32 cellular contexts compared by ENCODE assay signal in the genomic region with DNA sequence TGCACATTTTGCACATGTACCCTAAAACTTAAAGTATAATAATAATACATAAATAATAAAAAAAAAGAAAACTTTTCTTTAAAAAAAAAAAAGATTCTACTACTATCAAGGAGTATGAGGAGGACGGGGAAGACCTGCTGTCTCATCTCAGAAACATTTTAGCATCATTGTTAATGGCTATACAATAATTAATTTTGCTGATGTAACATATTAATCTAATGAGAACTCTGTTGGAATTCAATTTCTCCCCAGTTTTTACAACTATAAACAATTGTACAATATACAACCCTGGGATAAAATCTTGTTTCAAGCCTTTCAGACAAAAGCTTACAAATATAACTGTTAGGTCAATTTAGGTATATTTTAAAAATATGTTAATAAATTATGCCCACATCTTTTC.
DNase-seq lines count a peak whose midpoint lies in the region; ATAC-seq, FAIRE-seq and TF ChIP-seq lines count a peak whose summit lies in the region.
"Had no signal": no experiment of that assay in that cellular context is flagged by ENCODE, and none has a peak within 500 bp of the region (broad histone marks: within the 10 kb centered on the region; RNA-seq: fewer than 3 reads in every experiment).

No MANE protein-coding gene starts in this region.

- ATAC-seq in HepG2 (no peak), right lobe of liver (no peak), A549 (no peak), K562 (no peak)
- ATAC-seq: CD8-positive, alpha-beta T cell had no signal

- intact Hi-C loops in HepG2 (cut with micrococcal nuclease; ENCODE audit: unreplicated experiment) (no loop called here), right lobe of liver (cut with DNase I) (no loop called here), K562 (cut with micrococcal nuclease) (no loop called here)

- no peaks in the 10 kb centered on the region; a peak in 1 of 5 replicates for H3K27me3 ChIP-seq in HepG2 (ENCODE audit: control insufficient read depth in 1 of 2, insufficient read depth in 2 of 2, low read length in 2 of 2)
- H3K27me3 ChIP-seq in right lobe of liver = no peaks in the 10 kb centered on the region
- H3K27me3 ChIP-seq in K562 (ENCODE audit: control insufficient read depth in 2 of 2, insufficient read depth in 2 of 2, low read length in 2 of 2) = no peaks in the 10 kb centered on the region
- H3K27me3 ChIP-seq: BE2C; BLaER1; BLaER1 treated with 17β-estradiol and CSF1 and Interleukin-3, amounts not matched to agents 10 nM and 100 nM had no signal

- 0% methylated on average over 1 of the region's 1 CpG for WGBS in HepG2 (ENCODE audit: low lambda C conversion rate)
- WGBS in right lobe of liver (ENCODE audit: insufficient coverage, low coverage, low lambda C conversion rate, missing lambda C conversion rate) = 73% methylated on average over 1 of the region's 1 CpG
- 0% methylated on average over 1 of the region's 1 CpG for WGBS in A549 (ENCODE audit: missing lambda C conversion rate)
- 11% methylated on average over 1 of the region's 1 CpG for WGBS in K562 (ENCODE audit: insufficient coverage, low coverage, missing lambda C conversion rate)

- DNase-seq in HepG2 (ENCODE audit: low spot score) (no peak), right lobe of liver (no peak), A549 (ENCODE audit: low read depth in 1 of 2, low spot score in 1 of 2) (no peak), K562 (ENCODE audit: extremely low read depth in 1 of 4, low spot score in 3 of 4) (no peak), Kasumi-1 (lab: John Stamatoyannopoulos, UW) (no peak)
- DNase-seq in stimulated activated CD4-positive, alpha-beta T cell treated with anti-CD3 and anti-CD28 coated beads, Interleukin-2, amount 100 ng/mL, for 48 hours = no peak
- DNase-seq: 8988T; ACHN; AML-193; BE2C; C1 segment of cervical spinal cord; Caco-2; Calu3; CD4-positive, alpha-beta memory T cell; CD4-positive, alpha-beta T cell; CD4-positive, CD25-positive, alpha-beta regulatory T cell; CD8-positive, alpha-beta memory T cell; CD8-positive, alpha-beta T cell; COR-L47; DMS 273 treated with DMSO at 0.1 percent for 48 hours; DMS153; DMS53; DMS79; DMS79 treated with DMSO at 0.1 percent for 48 hours; DND-41; EL had no signal

- in situ Hi-C loops in HepG2 (cut with HindIII; ENCODE audit: extremely low pct_ligation_motif_present, low pct_unique_long_range_greater_than_20kb) (no loop called here), K562 (cut with MboI) (no loop called here)

- POLR2A ChIA-PET in HepG2 (lab: Yijun Ruan, JAX) = no interaction called here
- POLR2A ChIA-PET in A549 (lab: Yijun Ruan, JAX) = no interaction called here
- POLR2A ChIA-PET in K562 (lab: Yijun Ruan, JAX) = no interaction called here

- H3K9ac ChIP-seq in HepG2 (ENCODE audit: insufficient read depth, low read depth, low read length) = no peak overlapping the region
- no peak overlapping the region for H3K9ac ChIP-seq in K562 (ENCODE audit: insufficient read depth in 1 of 2, low read depth in 2 of 2, low read length in 2 of 2)
- H3K9ac ChIP-seq: BLaER1; BLaER1 treated with 17β-estradiol and CSF1 and Interleukin-3, amounts not matched to agents 10 nM and 100 nM had no signal

- CTCF ChIA-PET in HepG2 (lab: Yijun Ruan, JAX; ENCODE audit: low intra/inter-chr PET ratio, low total read pairs) (no interaction called here), A549 (lab: Yijun Ruan, JAX) (no interaction called here), K562 (lab: Yijun Ruan, JAX; ENCODE audit: low intra/inter-chr PET ratio) (no interaction called here)

- no peak for TF ChIP-seq CTCF in HepG2 (CRISPR knock-in tag; IDR thresholded peaks at IDR 0.05)
- TF ChIP-seq CTCF in right lobe of liver (IDR thresholded peaks at IDR 0.05) = no peak
- no peak for TF ChIP-seq CTCF in A549 (IDR thresholded peaks at IDR 0.05)
- TF ChIP-seq CTCF in K562 (IDR thresholded peaks at IDR 0.05 in 2 of 3, conservative IDR thresholded peaks at IDR 0.05 in 1 of 3; ENCODE audit: insufficient read depth in 2 of 3, low read depth in 1 of 3, low read length in 3 of 3) = no peak

- H3K4me2 ChIP-seq in HepG2 (ENCODE audit: low read depth, low read length) (no peak overlapping the region), A549 (no peak overlapping the region), K562 (ENCODE audit: insufficient read depth, low read length) (no peak overlapping the region)
- H3K4me2 ChIP-seq: BLaER1; BLaER1 treated with 17β-estradiol and CSF1 and Interleukin-3, amounts not matched to agents 10 nM and 100 nM had no signal

- H3K9me3 ChIP-seq in HepG2 (ENCODE audit: low read length) = no peaks in the 10 kb centered on the region
- H3K9me3 ChIP-seq in right lobe of liver = no peaks in the 10 kb centered on the region
- no peaks in the 10 kb centered on the region for H3K9me3 ChIP-seq in A549
- no peaks in the 10 kb centered on the region for H3K9me3 ChIP-seq in K562 (replicated peaks; ENCODE audit: control insufficient read depth, insufficient read depth, low read depth, low read length)
- H3K9me3 ChIP-seq: BE2C; BLaER1; BLaER1 treated with 17β-estradiol and CSF1 and Interleukin-3, amounts not matched to agents 10 nM and 100 nM; Caco-2 had no signal

- no peak overlapping the region for H3K4me3 ChIP-seq in HepG2 (replicated peaks in 1 of 3; ENCODE audit: insufficient read depth in 1 of 3, low read depth in 2 of 3, low read length in 3 of 3)
- no peak overlapping the region for H3K4me3 ChIP-seq in right lobe of liver
- no peak overlapping the region for H3K4me3 ChIP-seq in A549
- H3K4me3 ChIP-seq in K562 = no peak overlapping the region
- H3K4me3 ChIP-seq: BLaER1; BLaER1 treated with 17β-estradiol and CSF1 and Interleukin-3, amounts not matched to agents 10 nM and 100 nM had no signal

- TF ChIP-seq POLR2A in HepG2 (IDR thresholded peaks at IDR 0.05; ENCODE audit: insufficient read depth in 1 of 2, low read depth in 2 of 2, low read length in 2 of 2) (no peak), right lobe of liver (IDR thresholded peaks at IDR 0.05) (no peak), A549 (IDR thresholded peaks at IDR 0.05; ENCODE audit: low read length) (no peak), K562 (conservative IDR thresholded peaks at IDR 0.05) (no peak)

- H2AFZ ChIP-seq in HepG2 (ENCODE audit: low read length) (no peak overlapping the region), K562 (ENCODE audit: low read depth, low read length) (no peak overlapping the region)

- TF ChIP-seq RAD21 in HepG2 (CRISPR knock-in tag; IDR thresholded peaks at IDR 0.05) = no peak
- TF ChIP-seq RAD21 in A549 (conservative IDR thresholded peaks at IDR 0.05 in 1 of 2, IDR thresholded peaks at IDR 0.05 in 1 of 2) = no peak
- TF ChIP-seq RAD21 in K562 (CRISPR knock-in tag; conservative IDR thresholded peaks at IDR 0.05 in 1 of 2, IDR thresholded peaks at IDR 0.05 in 1 of 2) = no peak

- H3K36me3 ChIP-seq in HepG2 (replicated peaks in 1 of 2; ENCODE audit: control insufficient read depth in 1 of 2, insufficient read depth in 2 of 2, low read length in 2 of 2) (no peaks in the 10 kb centered on the region), right lobe of liver (no peaks in the 10 kb centered on the region), K562 (ENCODE audit: control insufficient read depth, insufficient read depth, low read length) (no peaks in the 10 kb centered on the region)
- H3K36me3 ChIP-seq: BE2C; BLaER1; BLaER1 treated with 17β-estradiol and CSF1 and Interleukin-3, amounts not matched to agents 10 nM and 100 nM had no signal

- H4K20me1 ChIP-seq in HepG2 (ENCODE audit: insufficient read depth, low read length) (no peaks in the 10 kb centered on the region), K562 (replicated peaks; ENCODE audit: control insufficient read depth, insufficient read depth, low read length) (no peaks in the 10 kb centered on the region)
- H4K20me1 ChIP-seq: BLaER1; BLaER1 treated with 17β-estradiol and CSF1 and Interleukin-3, amounts not matched to agents 10 nM and 100 nM had no signal

- BruUV-seq in HepG2 (replicated peaks; lab: Mats Ljungman, UMichigan) (no TSS peak), K562 (replicated peaks; lab: Mats Ljungman, UMichigan) (no TSS peak)

- no peak for TF ChIP-seq EP300 in HepG2 (IDR thresholded peaks at IDR 0.05; ENCODE audit: low read depth in 2 of 2, low read length in 2 of 2)
- TF ChIP-seq EP300 in HepG2 (CRISPR knock-in tag; IDR thresholded peaks at IDR 0.05; ENCODE audit: borderline replicate concordance) = no peak
- no peak for TF ChIP-seq EP300 in A549 (IDR thresholded peaks at IDR 0.05)
- TF ChIP-seq EP300 in K562 (IDR thresholded peaks at IDR 0.05; ENCODE audit: low read length) = no peak

- H3K27ac ChIP-seq in HepG2 (ENCODE audit: extremely low read length, insufficient read depth, low read length) = no peak overlapping the region
- no peak overlapping the region for H3K27ac ChIP-seq in right lobe of liver
- no peak overlapping the region for H3K27ac ChIP-seq in A549
- H3K27ac ChIP-seq in K562 (ENCODE audit: extremely low read depth, low read depth, low read length) = no peak overlapping the region
- H3K27ac ChIP-seq: 22Rv1; BLaER1; BLaER1 treated with 17β-estradiol and CSF1 and Interleukin-3, amounts not matched to agents 10 nM and 100 nM; C4-2B had no signal

- FAIRE-seq in HepG2 (lab: Jason Lieb, UNC) (no peak), A549 (lab: Jason Lieb, UNC) (no peak), K562 (lab: Jason Lieb, UNC) (no peak)
- FAIRE-seq: A204.1, D721Med had no signal

- H3K79me2 ChIP-seq in HepG2 (ENCODE audit: insufficient read depth, low read length) (no peaks in the 10 kb centered on the region), K562 (ENCODE audit: control insufficient read depth, insufficient read depth, low read length) (no peaks in the 10 kb centered on the region)

- H3K4me1 ChIP-seq in HepG2 (ENCODE audit: insufficient read depth, low read length) (no peaks in the 10 kb centered on the region), right lobe of liver (no peaks in the 10 kb centered on the region), A549 (no peaks in the 10 kb centered on the region), K562 (replicated peaks in 1 of 2; ENCODE audit: control insufficient read depth in 2 of 2, insufficient read depth in 2 of 2, low read length in 2 of 2) (no peaks in the 10 kb centered on the region; a peak in 1 of 5 replicates)
- H3K4me1 ChIP-seq: BE2C, BLaER1, Caco-2 had no signal

- no peaks in the 10 kb centered on the region for H3K9me1 ChIP-seq in K562 (ENCODE audit: control insufficient read depth, insufficient read depth, low read length)

TF ChIP-seq in HepG2, 621 proteins besides CTCF, POLR2A, EP300 and RAD21 (continues in another document):
- no peak for TF ChIP-seq HOXA3 (CRISPR knock-in tag; IDR thresholded peaks at IDR 0.05)
- peak; percentile 39 to 70; a peak in 3 of 4 replicates for TF ChIP-seq MAFK (conservative IDR thresholded peaks at IDR 0.05 in 1 of 2, IDR thresholded peaks at IDR 0.05 in 1 of 2; ENCODE audit: low read length in 2 of 2)

TF ChIP-seq in A549, 52 proteins besides CTCF, POLR2A, EP300 and RAD21 (continues in another document):
- TF ChIP-seq, protein P1, sequence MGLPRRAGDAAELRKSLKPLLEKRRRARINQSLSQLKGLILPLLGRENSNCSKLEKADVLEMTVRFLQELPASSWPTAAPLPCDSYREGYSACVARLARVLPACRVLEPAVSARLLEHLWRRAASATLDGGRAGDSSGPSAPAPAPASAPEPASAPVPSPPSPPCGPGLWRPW (IDR thresholded peaks at IDR 0.05) = no peak

TF ChIP-seq in K562, 482 proteins besides CTCF, POLR2A, EP300 and RAD21:
- TF ChIP-seq ZNF316 (IDR thresholded peaks at IDR 0.05) = peak; percentile 69
- TF ChIP-seq BCOR (IDR thresholded peaks at IDR 0.05) = no peak
- TF ChIP-seq C11orf30 (IDR thresholded peaks at IDR 0.05; ENCODE audit: low read depth) = peak; percentile 56
